In genomic region chr13:64127192-64127591, GRCh38 we compare ENCODE assay signal across 19 cellular contexts.
DNase-seq lines count a peak whose midpoint lies in the region; ATAC-seq, FAIRE-seq and TF ChIP-seq lines count a peak whose summit lies in the region.
"Had no signal": no experiment of that assay in that cellular context is flagged by ENCODE, and none has a peak within 500 bp of the region (broad histone marks: within the 10 kb centered on the region; RNA-seq: fewer than 3 reads in every experiment).

No MANE protein-coding gene starts in this region.

- intact Hi-C loops in endothelial cell of umbilical vein (cut with micrococcal nuclease) = no loop called here
- intact Hi-C loops in colonic mucosa (cut with DNase I) = no loop called here

- H3K4me1 Mint-ChIP-seq in GM23338 = no peaks in the 10 kb centered on the region
- H3K4me1 Mint-ChIP-seq: CD14-positive monocyte; CD4-positive, alpha-beta memory T cell had no signal

- dilution Hi-C loops in endothelial cell of umbilical vein (cut with MboI; ENCODE audit: extremely low pct_ligation_motif_present, low sequenced_read_pairs) = no loop called here

- no peak for TF ChIP-seq POLR2A in endothelial cell of umbilical vein (IDR thresholded peaks at IDR 0.05; ENCODE audit: low read depth, low read length)

- H4K20me1 ChIP-seq in GM23338 (replicated peaks; ENCODE audit: insufficient read depth) (no peaks in the 10 kb centered on the region), OCI-LY3 (ENCODE audit: insufficient read depth, low read length) (no peaks in the 10 kb centered on the region), endothelial cell of umbilical vein (replicated peaks; ENCODE audit: control insufficient read depth, extremely low read depth, insufficient read depth, low read length) (no peaks in the 10 kb centered on the region)
- H4K20me1 ChIP-seq: BLaER1 had no signal

- no peaks in the 10 kb centered on the region for H3K9me3 Mint-ChIP-seq in GM23338

- CTCF ChIA-PET in endothelial cell of umbilical vein (lab: Charles Lee) = no interaction called here

- no peak overlapping the region for H3K27ac ChIP-seq in GM23338 (ENCODE audit: low read depth)
- H3K27ac ChIP-seq in OCI-LY3 (ENCODE audit: low read length) = no peak overlapping the region
- no peak overlapping the region for H3K27ac ChIP-seq in endothelial cell of umbilical vein (ENCODE audit: insufficient read depth, low read depth, low read length)
- H3K27ac ChIP-seq in colonic mucosa = no peak overlapping the region
- H3K27ac ChIP-seq: BLaER1, GM23248 had no signal

- H3K4me3 Mint-ChIP-seq in GM23338 = no peak overlapping the region
- H3K4me3 Mint-ChIP-seq: CD14-positive monocyte; CD4-positive, alpha-beta memory T cell had no signal

- H2AFZ ChIP-seq in GM23338 (peak overlapping the region; percentile 77; the same call in 1 of the 2 replicates), OCI-LY3 (ENCODE audit: low read depth, low read length) (peak overlapping the region; percentile 42; the same call in 1 of the 2 replicates), endothelial cell of umbilical vein (ENCODE audit: low read depth, low read length) (peak overlapping the region; percentile 44)
- H2AFZ ChIP-seq: GM23248 had no signal

- no peak overlapping the region for H3K27ac Mint-ChIP-seq in GM23338
- H3K27ac Mint-ChIP-seq: CD14-positive monocyte; CD4-positive, alpha-beta memory T cell had no signal

- no peaks in the 10 kb centered on the region; the same call in 2 of the 3 replicates for H3K36me3 Mint-ChIP-seq in GM23338 (ENCODE audit: low read depth)
- H3K36me3 Mint-ChIP-seq: CD14-positive monocyte; CD4-positive, alpha-beta memory T cell had no signal

- H3K27me3 ChIP-seq in GM23338 (ENCODE audit: insufficient read depth) (no peaks in the 10 kb centered on the region), OCI-LY3 (ENCODE audit: low read depth, low read length) (no peaks in the 10 kb centered on the region), endothelial cell of umbilical vein (ENCODE audit: control insufficient read depth in 2 of 2, insufficient read depth in 2 of 2, low read length in 2 of 2) (no peaks in the 10 kb centered on the region), colonic mucosa (no peaks in the 10 kb centered on the region)
- H3K27me3 ChIP-seq: BLaER1 had no signal

- no peaks in the 10 kb centered on the region for H3K27me3 Mint-ChIP-seq in GM23338 (ENCODE audit: insufficient read depth, low read depth, poor library complexity)
- H3K27me3 Mint-ChIP-seq: CD4-positive, alpha-beta memory T cell had no signal

- POLR2A ChIA-PET in endothelial cell of umbilical vein (lab: Charles Lee) = no interaction called here

- no peak overlapping the region for H3K9ac ChIP-seq in OCI-LY3 (ENCODE audit: low read length)
- H3K9ac ChIP-seq in endothelial cell of umbilical vein (replicated peaks; ENCODE audit: extremely low read depth, insufficient read depth, low read length) = no peak overlapping the region
- H3K9ac ChIP-seq in colonic mucosa (ENCODE audit: low read depth in 2 of 2, low read length in 2 of 2) = no peak overlapping the region
- H3K9ac ChIP-seq: BLaER1, GM23248 had no signal

- DNase-seq in GM23338 (ENCODE audit: low spot score) (no peak), endothelial cell of umbilical vein (ENCODE audit: low read depth, low spot score) (no peak), colonic mucosa (no peak), SIG-M5 treated with dmso at 0.1 percent for 504 hours (lab: John Stamatoyannopoulos, UW; ENCODE audit: unreplicated experiment) (no peak), SHP77 treated with DMSO at 0.1 percent for 48 hours (lab: John Stamatoyannopoulos, UW) (no peak)
- DNase-seq: CD4-positive, alpha-beta memory T cell; DMS153; DMS79; GDM1; GM23248; HCEC 1CT had no signal

- no peaks in the 10 kb centered on the region for H3K79me2 ChIP-seq in GM23338 (replicated peaks; ENCODE audit: insufficient read depth)
- H3K79me2 ChIP-seq in OCI-LY3 (ENCODE audit: low read length) = no peaks in the 10 kb centered on the region
- H3K79me2 ChIP-seq in endothelial cell of umbilical vein (ENCODE audit: control insufficient read depth, insufficient read depth, low read length) = no peaks in the 10 kb centered on the region

- TF ChIP-seq CTCF in GM23338 (conservative IDR thresholded peaks at IDR 0.05; ENCODE audit: low read depth in 2 of 2) (no peak), OCI-LY3 (IDR thresholded peaks at IDR 0.05; ENCODE audit: low read depth, low read length) (no peak), endothelial cell of umbilical vein (IDR thresholded peaks at IDR 0.05; ENCODE audit: extremely low read depth in 1 of 2, insufficient read depth in 1 of 2, low read depth in 1 of 2, low read length in 2 of 2) (no peak), colonic mucosa (IDR thresholded peaks at IDR 0.05) (no peak)

- no peak for FAIRE-seq in endothelial cell of umbilical vein (lab: Jason Lieb, UNC)
- FAIRE-seq: A204.1, GM12892, GM18507, H54, HTR-8/SVneo had no signal

- no peaks in the 10 kb centered on the region for H3F3A ChIP-seq in GM23338 (replicated peaks; ENCODE audit: low read depth)

- H3K4me1 ChIP-seq in GM23338 (ENCODE audit: insufficient read depth) (no peaks in the 10 kb centered on the region), OCI-LY3 (ENCODE audit: low read length) (peaks cover 7% of the 10 kb centered on the region), endothelial cell of umbilical vein (ENCODE audit: control insufficient read depth, extremely low read depth, insufficient read depth, low read length) (peaks cover 3% of the 10 kb centered on the region), colonic mucosa (no peaks in the 10 kb centered on the region)
- H3K4me1 ChIP-seq: BLaER1 had no signal

- H3K4me2 ChIP-seq in GM23338 (no peak overlapping the region), OCI-LY3 (ENCODE audit: low read length) (no peak overlapping the region), endothelial cell of umbilical vein (ENCODE audit: insufficient read depth, low read length) (no peak overlapping the region)
- H3K4me2 ChIP-seq: BLaER1 had no signal

- BruUV-seq in endothelial cell of umbilical vein (replicated peaks; lab: Mats Ljungman, UMichigan) = no TSS peak

- H3K4me3 ChIP-seq in GM23338 (no peak overlapping the region), OCI-LY3 (ENCODE audit: low read length) (no peak overlapping the region), endothelial cell of umbilical vein (replicated peaks in 1 of 3; ENCODE audit: insufficient read depth in 1 of 3, low read depth in 1 of 3, low read length in 3 of 3) (no peak overlapping the region), colonic mucosa (no peak overlapping the region)
- H3K4me3 ChIP-seq: BLaER1, GM23248 had no signal

- no peaks in the 10 kb centered on the region for H3K9me3 ChIP-seq in OCI-LY3 (ENCODE audit: insufficient read depth, low read length)
- no peaks in the 10 kb centered on the region for H3K9me3 ChIP-seq in endothelial cell of umbilical vein (replicated peaks; ENCODE audit: control insufficient read depth, insufficient read depth, low read length)
- no peaks in the 10 kb centered on the region for H3K9me3 ChIP-seq in colonic mucosa
- H3K9me3 ChIP-seq: BLaER1 had no signal

- no peaks in the 10 kb centered on the region; the same call in 1 of the 2 replicates for H3K9me2 ChIP-seq in GM23338 (ENCODE audit: insufficient read depth)

- H3K36me3 ChIP-seq in GM23338 (ENCODE audit: insufficient read depth) (no peaks in the 10 kb centered on the region), OCI-LY3 (replicated peaks; ENCODE audit: low read depth, low read length) (no peaks in the 10 kb centered on the region), endothelial cell of umbilical vein (ENCODE audit: control insufficient read depth in 2 of 2, extremely low read depth in 1 of 2, insufficient read depth in 2 of 2, low read length in 2 of 2) (no peaks in the 10 kb centered on the region), colonic mucosa (no peaks in the 10 kb centered on the region)
- H3K36me3 ChIP-seq: BLaER1 had no signal

- no peak for ATAC-seq in GM23338

- no peaks in the 10 kb centered on the region for H3K9me1 ChIP-seq in endothelial cell of umbilical vein (replicated peaks; ENCODE audit: control insufficient read depth, extremely low read depth, insufficient read depth, low read length)

TF ChIP-seq in GM23338, 12 proteins besides CTCF, POLR2A, EP300 and RAD21 (continues in another document):
- no peak for TF ChIP-seq EZH2 (IDR thresholded peaks at IDR 0.05; ENCODE audit: low read depth, unreplicated experiment)
- TF ChIP-seq JUNB (IDR thresholded peaks at IDR 0.05; ENCODE audit: unreplicated experiment) = no peak
- no peak for TF ChIP-seq CREB1 (CRISPR knock-in tag; IDR thresholded peaks at IDR 0.05; ENCODE audit: low read depth)
- no peak for TF ChIP-seq EZH2phosphoT487 (IDR thresholded peaks at IDR 0.05; ENCODE audit: unreplicated experiment)
- TF ChIP-seq ETS1 (IDR thresholded peaks at IDR 0.05) = no peak
- no peak for TF ChIP-seq ZNF114 (CRISPR knock-in tag; IDR thresholded peaks at IDR 0.05)
- TF ChIP-seq NANOG (IDR thresholded peaks at IDR 0.05; ENCODE audit: borderline replicate concordance) = no peak

TF ChIP-seq in endothelial cell of umbilical vein, 7 proteins besides CTCF, POLR2A, EP300 and RAD21:
- TF ChIP-seq MAX (IDR thresholded peaks at IDR 0.05; ENCODE audit: insufficient read depth, insufficient read length) (no peak), POLR2AphosphoS5 (IDR thresholded peaks at IDR 0.05; ENCODE audit: insufficient read depth, low read depth, low read length) (no peak), GATA2 (IDR thresholded peaks at IDR 0.05; ENCODE audit: insufficient read depth, insufficient read length, low read depth, low read length) (no peak), MYC (IDR thresholded peaks at IDR 0.05; ENCODE audit: low read depth, low read length) (no peak), FOS (IDR thresholded peaks at IDR 0.05; ENCODE audit: borderline replicate concordance, insufficient read depth, low read length) (no peak), EZH2 (IDR thresholded peaks at IDR 0.05; ENCODE audit: borderline replicate concordance, low read depth, low read length, severe bottlenecking) (no peak), JUN (IDR thresholded peaks at IDR 0.05; ENCODE audit: borderline replicate concordance, insufficient read depth, insufficient read length, low read depth) (no peak)
